19 cellular contexts compared by ENCODE assay signal in the genomic region with DNA sequence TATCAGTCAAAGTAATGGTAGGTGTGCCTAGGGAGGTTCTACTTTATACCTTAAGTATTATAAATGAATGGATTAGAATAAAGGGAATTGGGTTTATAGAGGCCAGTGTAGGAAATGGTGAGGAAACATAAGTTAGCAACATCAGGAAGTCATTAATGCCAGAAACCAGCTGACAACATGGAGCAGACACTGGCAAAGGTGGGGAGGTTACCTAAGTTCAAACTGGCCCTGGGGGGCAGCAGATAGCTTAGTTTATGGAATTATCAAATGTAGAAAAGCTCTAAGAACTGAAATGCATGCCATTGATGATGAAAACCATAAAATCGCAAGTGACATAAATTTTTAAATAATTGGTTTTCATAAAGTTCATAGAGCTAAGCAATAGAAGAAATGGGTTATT.
DNase-seq lines count a peak whose midpoint lies in the region; ATAC-seq and TF ChIP-seq lines count a peak whose summit lies in the region.
"Had no signal": no experiment of that assay in that cellular context is flagged by ENCODE, and none has a peak within 500 bp of the region (broad histone marks: within the 10 kb centered on the region; RNA-seq: fewer than 3 reads in every experiment).

No MANE protein-coding gene starts in this region.

- no peaks in the 10 kb centered on the region for H3F3A ChIP-seq in GM23338 (replicated peaks; ENCODE audit: low read depth)

- no peak for ATAC-seq in foreskin keratinocyte
- ATAC-seq in psoas muscle: no peak
- ATAC-seq in GM23338: no peak
- ATAC-seq in GM19397 (IDR thresholded peaks at IDR 0.05; ENCODE audit: unreplicated experiment): no peak
- ATAC-seq: Panc1 had no signal

- H3K27ac ChIP-seq in foreskin keratinocyte: no peak overlapping the region
- no peak overlapping the region for H3K27ac ChIP-seq in psoas muscle
- H3K27ac ChIP-seq in GM23338 (ENCODE audit: low read depth): no peak overlapping the region
- H3K27ac ChIP-seq: 22Rv1, KMS-11 had no signal

- no peaks in the 10 kb centered on the region for H4K20me1 ChIP-seq in GM23338 (replicated peaks; ENCODE audit: insufficient read depth)

- no peak overlapping the region for H3K4me3 Mint-ChIP-seq in GM23338
- H3K4me3 Mint-ChIP-seq: B cell; CD4-positive, CD25-positive, alpha-beta regulatory T cell; H9 had no signal

- no peaks in the 10 kb centered on the region for H3K27me3 ChIP-seq in foreskin keratinocyte
- H3K27me3 ChIP-seq in psoas muscle (ENCODE audit: insufficient read depth in 3 of 3, low read length in 2 of 3): no peaks in the 10 kb centered on the region
- no peaks in the 10 kb centered on the region for H3K27me3 ChIP-seq in GM23338 (ENCODE audit: insufficient read depth)
- H3K27me3 ChIP-seq: SJSA1 had no signal

- WGBS in psoas muscle, 3 donors: 86 to 96% (median 94%) methylated on average over 1 of the region's 1 CpG

- H3K4me3 ChIP-seq in psoas muscle: no peak overlapping the region
- no peak overlapping the region for H3K4me3 ChIP-seq in GM23338
- H3K4me3 ChIP-seq: SJSA1 had no signal

- DNase-seq in DMS 273 (lab: John Stamatoyannopoulos, UW; ENCODE audit: unreplicated experiment) (peak; percentile 39), DMS 273 treated with DMSO at 0.1 percent for 48 hours (lab: John Stamatoyannopoulos, UW) (no peak), M059J (ENCODE audit: low read depth) (peak; percentile 32), dermis microvascular lymphatic vessel endothelial cell (ENCODE audit: low read depth in 2 of 2) (peak; percentile 7 to 24), foreskin keratinocyte (no peak), psoas muscle (no peak), GM23338 (ENCODE audit: low spot score) (no peak)
- DNase-seq: CD4-positive, CD25-positive, alpha-beta regulatory T cell; COR-L47; H9; NCI-H1436; NCI-H510A treated with DMSO at 0.1 percent for 48 hours; NCI-H774 had no signal

- H3K27ac Mint-ChIP-seq in GM23338: no peak overlapping the region
- H3K27ac Mint-ChIP-seq: B cell; CD4-positive, CD25-positive, alpha-beta regulatory T cell had no signal

- H3K36me3 Mint-ChIP-seq in GM23338 (ENCODE audit: low read depth): no peaks in the 10 kb centered on the region
- H3K36me3 Mint-ChIP-seq: CD4-positive, CD25-positive, alpha-beta regulatory T cell had no signal

- no peak overlapping the region for H3K4me2 ChIP-seq in GM23338
- H3K4me2 ChIP-seq: KMS-11 had no signal

- no peaks in the 10 kb centered on the region for H3K36me3 ChIP-seq in psoas muscle (ENCODE audit: insufficient read depth in 1 of 2, low read depth in 1 of 2)
- H3K36me3 ChIP-seq in GM23338 (ENCODE audit: insufficient read depth): no peaks in the 10 kb centered on the region
- H3K36me3 ChIP-seq: SJSA1 had no signal

- H3K4me1 Mint-ChIP-seq in GM23338: no peaks in the 10 kb centered on the region
- H3K4me1 Mint-ChIP-seq: B cell; CD4-positive, CD25-positive, alpha-beta regulatory T cell; H9 had no signal

- no peaks in the 10 kb centered on the region for H3K27me3 Mint-ChIP-seq in GM23338 (ENCODE audit: insufficient read depth, low read depth, poor library complexity)
- H3K27me3 Mint-ChIP-seq: B cell; CD4-positive, CD25-positive, alpha-beta regulatory T cell had no signal

- TF ChIP-seq CTCF in foreskin keratinocyte (conservative IDR thresholded peaks at IDR 0.05): peak; percentile 10
- TF ChIP-seq CTCF in psoas muscle (IDR thresholded peaks at IDR 0.05): no peak
- TF ChIP-seq CTCF in GM23338 (conservative IDR thresholded peaks at IDR 0.05; ENCODE audit: low read depth in 2 of 2): peak in 1 of 2 experiments; percentile 33; a peak in 1 of 4 replicates

- no peaks in the 10 kb centered on the region for H3K79me2 ChIP-seq in GM23338 (replicated peaks; ENCODE audit: insufficient read depth)

- intact Hi-C loops in psoas muscle (cut with DNase I): no loop called here

- H3K9me2 ChIP-seq in GM23338 (ENCODE audit: insufficient read depth): no peaks in the 10 kb centered on the region

- no peaks in the 10 kb centered on the region for H3K9me3 ChIP-seq in psoas muscle
- H3K9me3 ChIP-seq: SJSA1 had no signal

- H3K4me1 ChIP-seq in foreskin keratinocyte (no peaks in the 10 kb centered on the region), psoas muscle (no peaks in the 10 kb centered on the region), GM23338 (ENCODE audit: insufficient read depth) (no peaks in the 10 kb centered on the region)

- H2AFZ ChIP-seq in GM23338: no peak overlapping the region

- H3K9me3 Mint-ChIP-seq in GM23338: peaks cover 3% of the 10 kb centered on the region; the same call in 2 of the 3 replicates

TF ChIP-seq in GM23338, 12 proteins besides CTCF, POLR2A, EP300 and RAD21:
- no peak for TF ChIP-seq CREB1 (CRISPR knock-in tag; IDR thresholded peaks at IDR 0.05; ENCODE audit: low read depth)
- TF ChIP-seq JUNB (IDR thresholded peaks at IDR 0.05; ENCODE audit: unreplicated experiment): no peak

Comparison
In these comparisons a context has a peak if more than half of its experiments do, and no peak if none do; other contexts are left out.
1. DNase-seq: peak in DMS 273 (single experiment), M059J (single experiment) and dermis microvascular lymphatic vessel endothelial cell (2 of 2); none in DMS 273 treated with DMSO at 0.1 percent for 48 hours (single experiment), foreskin keratinocyte (0 of 2), psoas muscle (0 of 2) and GM23338 (single experiment).